ENCODE assay signal across 37 cellular contexts in genomic region chr2:7490672-7491071, GRCh38.
"Had no signal": no experiment of that assay in that cellular context is flagged by ENCODE, and none has a peak within 500 bp of the region (broad histone marks: within the 10 kb centered on the region; RNA-seq: fewer than 3 reads in every experiment).

No MANE protein-coding gene starts in this region.

- H3K27me3 ChIP-seq: adrenal gland, ascending aorta, body of pancreas, brain microvascular endothelial cell, breast epithelium, cardiac muscle cell had no signal

- H3K4me3 Mint-ChIP-seq: activated naive CD4-positive, alpha-beta T cell treated with anti-CD3 and anti-CD28 coated beads for 36 hours; activated naive CD4-positive, alpha-beta T cell treated with anti-CD3 and anti-CD28 coated beads, Interleukin-2, amount 10 ng/mL, durations not matched to agents 7 days and 5 days; activated naive CD4-positive, alpha-beta T cell treated with anti-CD3 and anti-CD28 coated beads, Interleukin-2, amount 50 U/mL, for 24 hours; activated naive CD8-positive, alpha-beta T cell treated with anti-CD3 and anti-CD28 coated beads for 36 hours; activated naive CD8-positive, alpha-beta T cell treated with anti-CD3 and anti-CD28 coated beads, Interleukin-2, amount 10 ng/mL, durations not matched to agents 7 days and 5 days; activated T-cell treated with anti-CD3 and anti-CD28 coated beads, Interleukin-2, amount 50 U/mL, for 24 hours; activated T-cell treated with anti-CD3 and anti-CD28 coated beads, Interleukin-2, amount 50 U/mL, for 4 hours; activated T-cell treated with anti-CD3 and anti-CD28 coated beads, Interleukin-2, amount 50 U/mL, for 72 hours; activated T-helper 1 cell treated with anti-CD3 and anti-CD28 coated beads, Interleukin-12 subunit alpha, Interleukin-12 subunit beta, Interleukin-2, Interleukin-4 antibody, amounts not matched to agents 30 ng/mL and 10 ng/mL and 1 ng/mL, durations not matched to agents 14 hours and 24 hours and 36 hours; activated T-helper 17 cell treated with anti-CD3 and anti-CD28 coated beads, Interleukin-2, amount 50 U/mL, for 72 hours; brain; central memory CD8-positive, alpha-beta T cell had no signal

- H3K9me3 ChIP-seq: adrenal gland, body of pancreas, breast epithelium had no signal

- ATAC-seq: activated naive CD4-positive, alpha-beta T cell treated with anti-CD3 and anti-CD28 coated beads, Interleukin-2, amount 50 U/mL, for 72 hours; activated T-cell treated with anti-CD3 and anti-CD28 coated beads, Interleukin-2, amount 50 U/mL, for 4 hours; activated T-cell treated with anti-CD3 and anti-CD28 coated beads, Interleukin-2, amount 50 U/mL, for 72 hours; activated T-helper 17 cell treated with anti-CD3 and anti-CD28 coated beads, Interleukin-2, amount 50 U/mL, for 72 hours; body of pancreas had no signal

- H3K27ac Mint-ChIP-seq: activated naive CD4-positive, alpha-beta T cell treated with anti-CD3 and anti-CD28 coated beads for 36 hours; activated naive CD4-positive, alpha-beta T cell treated with anti-CD3 and anti-CD28 coated beads, Interleukin-2, amount 10 ng/mL, durations not matched to agents 7 days and 5 days; activated naive CD4-positive, alpha-beta T cell treated with anti-CD3 and anti-CD28 coated beads, Interleukin-2, amount 50 U/mL, for 24 hours; activated naive CD4-positive, alpha-beta T cell treated with anti-CD3 and anti-CD28 coated beads, Interleukin-2, amount 50 U/mL, for 72 hours; activated naive CD8-positive, alpha-beta T cell treated with anti-CD3 and anti-CD28 coated beads for 36 hours; activated naive CD8-positive, alpha-beta T cell treated with anti-CD3 and anti-CD28 coated beads, Interleukin-2, amount 10 ng/mL, durations not matched to agents 7 days and 5 days; activated T-cell treated with anti-CD3 and anti-CD28 coated beads, Interleukin-2, amount 50 U/mL, for 24 hours; activated T-cell treated with anti-CD3 and anti-CD28 coated beads, Interleukin-2, amount 50 U/mL, for 72 hours; activated T-helper 1 cell treated with anti-CD3 and anti-CD28 coated beads, Interleukin-12 subunit alpha, Interleukin-12 subunit beta, Interleukin-2, Interleukin-4 antibody, amounts not matched to agents 30 ng/mL and 10 ng/mL and 1 ng/mL, durations not matched to agents 14 hours and 24 hours and 36 hours; activated T-helper 17 cell treated with anti-CD3 and anti-CD28 coated beads, Interleukin-2, amount 50 U/mL, for 72 hours; activated T-helper 2 cell treated with anti-CD3 and anti-CD28 coated beads, Interferon-gamma antibody, Interleukin-2, Interleukin-4, amounts not matched to agents 10 μg/mL and 5 μg/mL and 100 μg/mL, durations not matched to agents 14 hours and 24 hours and 36 hours; brain had no signal

- H3K27ac ChIP-seq: adrenal gland, ascending aorta, body of pancreas, brain microvascular endothelial cell, breast epithelium, cardiac muscle cell had no signal

- H3K36me3 ChIP-seq: adrenal gland, ascending aorta, brain microvascular endothelial cell, breast epithelium, cardiac muscle cell had no signal

- H3K4me1 Mint-ChIP-seq: activated T-helper 17 cell treated with anti-CD3 and anti-CD28 coated beads, Interleukin-2, amount 50 U/mL, for 72 hours; brain; central memory CD8-positive, alpha-beta T cell had no signal

- DNase-seq: activated effector memory CD4-positive, alpha-beta T cell treated with anti-CD3 and anti-CD28 coated beads, Interleukin-2, amount 50 U/mL, for 16 hours; activated effector memory CD4-positive, alpha-beta T cell treated with Interleukin-2 at 50 U/mL for 16 hours; activated gamma-delta T cell; activated gamma-delta T cell treated with Interleukin-2 at 50 U/mL for 16 hours; activated naive CD4-positive, alpha-beta T cell; activated naive CD4-positive, alpha-beta T cell treated with anti-CD3 and anti-CD28 coated beads for 36 hours; activated naive CD4-positive, alpha-beta T cell treated with anti-CD3 and anti-CD28 coated beads, Interleukin-2, amount 10 ng/mL, durations not matched to agents 7 days and 5 days; activated naive CD4-positive, alpha-beta T cell treated with anti-CD3 and anti-CD28 coated beads, Interleukin-2, amount 50 U/mL, for 16 hours; activated naive CD4-positive, alpha-beta T cell treated with Interleukin-2 at 50 U/mL for 16 hours; activated naive CD8-positive, alpha-beta T cell treated with anti-CD3 and anti-CD28 coated beads for 36 hours; activated naive CD8-positive, alpha-beta T cell treated with anti-CD3 and anti-CD28 coated beads, Interleukin-2, amount 10 ng/mL, durations not matched to agents 7 days and 5 days; activated T-cell treated with anti-CD3 and anti-CD28 coated beads for 4 hours; activated T-cell treated with anti-CD3 and anti-CD28 coated beads, Interleukin-2, amount 50 U/mL, for 1 hour; activated T-cell treated with anti-CD3 and anti-CD28 coated beads, Interleukin-2, amount 50 U/mL, for 24 hours; activated T-cell treated with anti-CD3 and anti-CD28 coated beads, Interleukin-2, amount 50 U/mL, for 4 hours; activated T-cell treated with anti-CD3 and anti-CD28 coated beads, Interleukin-2, amount 50 U/mL, for 48 hours; activated T-cell treated with anti-CD3 and anti-CD28 coated beads, Interleukin-2, amount 50 U/mL, for 72 hours; adrenal gland; amniotic stem cell; amygdala; anterior cingulate cortex; aorta; body of pancreas; brain microvascular endothelial cell; caudate nucleus; central memory CD4-positive, alpha-beta T cell; cerebellar nuclear complex had no signal

- H3K27me3 Mint-ChIP-seq: activated naive CD4-positive, alpha-beta T cell treated with anti-CD3 and anti-CD28 coated beads, Interleukin-2, amount 10 ng/mL, durations not matched to agents 7 days and 5 days; activated naive CD4-positive, alpha-beta T cell treated with anti-CD3 and anti-CD28 coated beads, Interleukin-2, amount 50 U/mL, for 24 hours; activated naive CD8-positive, alpha-beta T cell treated with anti-CD3 and anti-CD28 coated beads for 36 hours; activated naive CD8-positive, alpha-beta T cell treated with anti-CD3 and anti-CD28 coated beads, Interleukin-2, amount 10 ng/mL, durations not matched to agents 7 days and 5 days; activated T-cell treated with anti-CD3 and anti-CD28 coated beads, Interleukin-2, amount 50 U/mL, for 24 hours; central memory CD8-positive, alpha-beta T cell had no signal

- H3K9me3 Mint-ChIP-seq: activated naive CD4-positive, alpha-beta T cell treated with anti-CD3 and anti-CD28 coated beads, Interleukin-2, amount 50 U/mL, for 24 hours had no signal

- H3K36me3 Mint-ChIP-seq: brain had no signal

- H3K4me3 ChIP-seq: adrenal gland, ascending aorta, body of pancreas, breast epithelium, cardiac muscle cell had no signal
